In the genomic region with DNA sequence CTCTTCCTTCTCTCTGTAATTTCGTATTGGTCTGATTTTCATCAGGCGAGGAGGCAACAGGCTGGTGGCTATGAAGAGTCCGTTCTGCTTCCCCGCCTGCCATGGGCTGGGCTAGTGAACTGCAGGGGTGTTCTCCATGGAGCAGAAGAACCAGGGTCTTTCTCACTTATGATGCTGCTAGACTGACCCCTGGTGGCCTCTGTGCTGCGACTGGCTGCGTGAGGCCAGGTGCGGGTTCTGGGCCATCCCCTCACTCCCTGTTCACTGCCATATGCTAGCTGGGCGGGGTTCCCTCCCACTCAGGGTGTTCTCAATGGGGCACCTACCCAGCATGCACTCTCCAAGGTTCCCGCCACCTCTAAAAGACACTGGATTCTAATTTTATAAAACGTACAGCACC, we compare ENCODE assay signal across 8 cellular contexts. TPM values are rescaled to one million over a fixed set of nuclear protein-coding genes. Genes with fewer than 3 reads are reported as not detected.
DNase-seq lines count a peak whose midpoint lies in the region; ATAC-seq and TF ChIP-seq lines count a peak whose summit lies in the region.

No MANE protein-coding gene starts in this region.

- no peak overlapping the region for H3K27ac Mint-ChIP-seq in progenitor cell of endocrine pancreas

- H3K4me1 Mint-ChIP-seq in progenitor cell of endocrine pancreas (ENCODE audit: low read depth), result peaks cover 19% of the 10 kb centered on the region

- peak; percentile 54 for TF ChIP-seq CTCF in progenitor cell of endocrine pancreas (IDR thresholded peaks at IDR 0.05; ENCODE audit: unreplicated experiment)
- no peak for TF ChIP-seq CTCF in ascending aorta (IDR thresholded peaks at IDR 0.05)

- H3K4me1 ChIP-seq in ascending aorta, result no peaks in the 10 kb centered on the region

- H3K36me3 ChIP-seq in ascending aorta, result no peaks in the 10 kb centered on the region

- DNase-seq in ELF-1 (ENCODE audit: low read depth, low spot score) (peak; percentile 90), LHCN-M2 (ENCODE audit: low read depth) (peak; percentile 33), ecto neural progenitor cell (ENCODE audit: low spot score) (peak; percentile 74), progenitor cell of endocrine pancreas (ENCODE audit: low spot score, unreplicated experiment) (peak; percentile 30), ascending aorta (ENCODE audit: low spot score in 2 of 2) (no peak), middle frontal gyrus (ENCODE audit: extremely low spot score, low spot score) (no peak)
- DNase-seq in activated CD4-positive, CD25-positive, alpha-beta regulatory T cell treated with anti-CD3 and anti-CD28 coated beads, Interleukin-2, amount 50 U/mL, for 16 hours (ENCODE audit: low read depth, low spot score), result peak; percentile 19

- no peak overlapping the region for H3K4me3 Mint-ChIP-seq in progenitor cell of endocrine pancreas (ENCODE audit: low read depth)

- H3K4me3 ChIP-seq in ascending aorta, result no peak overlapping the region

- intact Hi-C loops in ascending aorta (cut with DNase I), result no loop called here

- H3K9me3 ChIP-seq in ascending aorta, result no peaks in the 10 kb centered on the region

- H3K27me3 ChIP-seq in ascending aorta, result no peaks in the 10 kb centered on the region

- ATAC-seq in HG02938 (IDR thresholded peaks at IDR 0.05; ENCODE audit: unreplicated experiment), result no peak

- H3K27me3 Mint-ChIP-seq in progenitor cell of endocrine pancreas, result no peaks in the 10 kb centered on the region

- H3K36me3 Mint-ChIP-seq in progenitor cell of endocrine pancreas (ENCODE audit: insufficient read depth), result peaks cover 19% of the 10 kb centered on the region

- no peak overlapping the region for H3K27ac ChIP-seq in ascending aorta

- peaks cover 3% of the 10 kb centered on the region for H3K9me3 Mint-ChIP-seq in progenitor cell of endocrine pancreas (ENCODE audit: low read depth)

RNA-seq across cellular contexts. Expression of a gene that starts 35.0 kb away (rescaled TPM):
- 0.40 TPM in 1 of 2 replicates, not detected in the other for total RNA-seq in LHCN-M2 (2014; rRNA removed)
- not detected for polyA plus RNA-seq in LHCN-M2 (2012)
- 2.6 and 3.8 TPM in 2 replicates for total RNA-seq in progenitor cell of endocrine pancreas
- 2.7 TPM for total RNA-seq in ascending aorta

Comparison
In these comparisons a context has a peak if more than half of its experiments do, and no peak if none do; other contexts are left out.
1. DNase-seq: peak in ELF-1 (single experiment), LHCN-M2 (single experiment), activated CD4-positive, CD25-positive, alpha-beta regulatory T cell treated with anti-CD3 and anti-CD28 coated beads, Interleukin-2, amount 50 U/mL, for 16 hours (single experiment), ecto neural progenitor cell (single experiment) and progenitor cell of endocrine pancreas (single experiment); none in ascending aorta (0 of 2) and middle frontal gyrus (single experiment).